In genomic region chr10:98560585-98560984, GRCh38 we compare ENCODE assay signal across 17 cellular contexts.
A peak's percentile ranks its signal among the peaks of the same experiment; 100 is the strongest.
DNase-seq lines count a peak whose midpoint lies in the region; ATAC-seq, FAIRE-seq and TF ChIP-seq lines count a peak whose summit lies in the region.
"Had no signal": no experiment of that assay in that cellular context is flagged by ENCODE, and none has a peak within 500 bp of the region (broad histone marks: within the 10 kb centered on the region; RNA-seq: fewer than 3 reads in every experiment).

No MANE protein-coding gene starts in this region.

- CTCF ChIA-PET in HepG2 (lab: Yijun Ruan, JAX; ENCODE audit: low intra/inter-chr PET ratio, low total read pairs) = no interaction called here

- no TSS peak for BruUV-seq in HepG2 (replicated peaks; lab: Mats Ljungman, UMichigan)

- H3K27me3 ChIP-seq in HepG2 (ENCODE audit: control insufficient read depth in 1 of 2, insufficient read depth in 2 of 2, low read length in 2 of 2) = no peaks in the 10 kb centered on the region; a peak in 1 of 5 replicates
- no peaks in the 10 kb centered on the region for H3K27me3 ChIP-seq in right lobe of liver
- no peaks in the 10 kb centered on the region for H3K27me3 ChIP-seq in mesenchymal stem cell (ENCODE audit: control insufficient read depth in 1 of 2, insufficient read depth in 1 of 2, low read length in 2 of 2)

- POLR2A ChIA-PET in HepG2 (lab: Yijun Ruan, JAX) = no interaction called here

- H4K91ac ChIP-seq in mesenchymal stem cell (ENCODE audit: low read length) = no peak overlapping the region

- H3K79me1 ChIP-seq in mesenchymal stem cell (replicated peaks; ENCODE audit: low read length, poor library complexity, severe bottlenecking) = no peaks in the 10 kb centered on the region

- no peak overlapping the region for H3K27ac ChIP-seq in HepG2 (ENCODE audit: extremely low read length, insufficient read depth, low read length)
- H3K27ac ChIP-seq in right lobe of liver = no peak overlapping the region
- H3K27ac ChIP-seq in mesenchymal stem cell (ENCODE audit: low read length, poor library complexity, severe bottlenecking) = no peak overlapping the region
- H3K27ac ChIP-seq: 22Rv1, A549, C4-2B had no signal

- no peak overlapping the region for H3K23ac ChIP-seq in mesenchymal stem cell (ENCODE audit: low read length in 2 of 2)

- no peak overlapping the region for H3K9ac ChIP-seq in HepG2 (ENCODE audit: insufficient read depth, low read depth, low read length)
- H3K9ac ChIP-seq in mesenchymal stem cell (ENCODE audit: low read length) = no peak overlapping the region

- WGBS in HepG2 (ENCODE audit: low lambda C conversion rate) = 0% methylated on average over 1 of the region's 1 CpG
- 36% methylated on average over 1 of the region's 1 CpG for WGBS in right lobe of liver (ENCODE audit: insufficient coverage, low coverage, low lambda C conversion rate, missing lambda C conversion rate)
- WGBS in mesenchymal stem cell = no CpG with 5 or more reads among the region's 1 CpG

- H2BK120ac ChIP-seq in mesenchymal stem cell (ENCODE audit: low read depth, low read length) = no peak overlapping the region

- H3K4me3 ChIP-seq in HepG2 (replicated peaks in 1 of 3; ENCODE audit: insufficient read depth in 1 of 3, low read depth in 2 of 3, low read length in 3 of 3) (no peak overlapping the region), right lobe of liver (no peak overlapping the region), mesenchymal stem cell (ENCODE audit: insufficient read depth in 1 of 2, low read depth in 1 of 2, low read length in 2 of 2) (no peak overlapping the region)
- H3K4me3 ChIP-seq: A549 had no signal

- intact Hi-C loops in HepG2 (cut with micrococcal nuclease; ENCODE audit: unreplicated experiment) (no loop called here), right lobe of liver (cut with DNase I) (no loop called here)

- no peaks in the 10 kb centered on the region for H3K79me2 ChIP-seq in HepG2 (ENCODE audit: insufficient read depth, low read length)

- H2AFZ ChIP-seq in HepG2 (ENCODE audit: low read length) (no peak overlapping the region), mesenchymal stem cell (ENCODE audit: low read depth, low read length) (no peak overlapping the region)

- TF ChIP-seq POLR2A in HepG2 (IDR thresholded peaks at IDR 0.05; ENCODE audit: insufficient read depth in 1 of 2, low read depth in 2 of 2, low read length in 2 of 2) (no peak), right lobe of liver (IDR thresholded peaks at IDR 0.05) (no peak)

- H4K8ac ChIP-seq in mesenchymal stem cell (ENCODE audit: low read length) = no peak overlapping the region

- in situ Hi-C loops in HepG2 (cut with HindIII; ENCODE audit: extremely low pct_ligation_motif_present, low pct_unique_long_range_greater_than_20kb) = no loop called here

- H3K9me3 ChIP-seq in HepG2 (ENCODE audit: low read length) (no peaks in the 10 kb centered on the region), right lobe of liver (no peaks in the 10 kb centered on the region), mesenchymal stem cell (ENCODE audit: control insufficient read depth, low read length) (no peaks in the 10 kb centered on the region)
- H3K9me3 ChIP-seq: A549, Caco-2 had no signal

- H3K4me1 ChIP-seq in HepG2 (ENCODE audit: insufficient read depth, low read length) (no peaks in the 10 kb centered on the region), right lobe of liver (no peaks in the 10 kb centered on the region), mesenchymal stem cell (ENCODE audit: control insufficient read depth, insufficient read depth, low read depth, low read length) (no peaks in the 10 kb centered on the region)
- H3K4me1 ChIP-seq: A549, Caco-2 had no signal

- no peak for TF ChIP-seq RAD21 in HepG2 (CRISPR knock-in tag; IDR thresholded peaks at IDR 0.05)

- no peak overlapping the region for H2AK5ac ChIP-seq in mesenchymal stem cell (ENCODE audit: low read length, severe bottlenecking)

- no peak overlapping the region for H2BK12ac ChIP-seq in mesenchymal stem cell (ENCODE audit: low read length in 2 of 2)

- no peak for TF ChIP-seq EP300 in HepG2 (IDR thresholded peaks at IDR 0.05; ENCODE audit: low read depth in 2 of 2, low read length in 2 of 2)
- TF ChIP-seq EP300 in HepG2 (CRISPR knock-in tag; IDR thresholded peaks at IDR 0.05; ENCODE audit: borderline replicate concordance) = no peak

- no peak overlapping the region for H2BK15ac ChIP-seq in mesenchymal stem cell (ENCODE audit: low read depth, poor library complexity, severe bottlenecking)

- no peak for TF ChIP-seq CTCF in HepG2 (CRISPR knock-in tag; IDR thresholded peaks at IDR 0.05)
- no peak for TF ChIP-seq CTCF in right lobe of liver (IDR thresholded peaks at IDR 0.05)

- no peak overlapping the region for H3K4ac ChIP-seq in mesenchymal stem cell (ENCODE audit: low read depth in 1 of 2, low read length in 2 of 2)

- H2BK5ac ChIP-seq in mesenchymal stem cell (ENCODE audit: low read depth, low read length, poor library complexity, severe bottlenecking) = no peak overlapping the region

- no peak overlapping the region for H3K18ac ChIP-seq in mesenchymal stem cell (ENCODE audit: low read depth in 1 of 2, low read length in 2 of 2)

- H4K20me1 ChIP-seq in HepG2 (ENCODE audit: insufficient read depth, low read length) = no peaks in the 10 kb centered on the region

- no peak overlapping the region for H3K4me2 ChIP-seq in HepG2 (ENCODE audit: low read depth, low read length)
- no peak overlapping the region for H3K4me2 ChIP-seq in mesenchymal stem cell (ENCODE audit: low read length, poor library complexity, severe bottlenecking)
- H3K4me2 ChIP-seq: A549 had no signal

- H3K14ac ChIP-seq in mesenchymal stem cell (ENCODE audit: low read length in 2 of 2) = no peak overlapping the region

- no peak for ATAC-seq in HepG2
- no peak for ATAC-seq in right lobe of liver
- no peak for ATAC-seq in HG03196 (IDR thresholded peaks at IDR 0.05; ENCODE audit: unreplicated experiment)
- ATAC-seq: A549 had no signal

- H3K36me3 ChIP-seq in HepG2 (replicated peaks in 1 of 2; ENCODE audit: control insufficient read depth in 1 of 2, insufficient read depth in 2 of 2, low read length in 2 of 2) (no peaks in the 10 kb centered on the region), right lobe of liver (no peaks in the 10 kb centered on the region), mesenchymal stem cell (ENCODE audit: control insufficient read depth in 1 of 2, insufficient read depth in 2 of 2, low read depth in 1 of 2, low read length in 2 of 2) (no peaks in the 10 kb centered on the region)

- DNase-seq in HepG2 (ENCODE audit: low spot score) (no peak), right lobe of liver (no peak), dermis blood vessel endothelial cell (peak; percentile 20), mesenchymal stem cell (peak; percentile 18), NCI-H345 treated with DMSO at 0.1 percent for 48 hours (lab: John Stamatoyannopoulos, UW; ENCODE audit: unreplicated experiment) (no peak), HPDE6-E6E7 (ENCODE audit: extremely low spot score) (no peak)
- DNase-seq: AML-193; Caco-2; CD4-positive, alpha-beta T cell; GF-D8; H9 had no signal

- no peak for FAIRE-seq in HepG2 (lab: Jason Lieb, UNC)
- FAIRE-seq: A549, D721Med, H1 had no signal

TF ChIP-seq in HepG2, 621 proteins besides CTCF, POLR2A, EP300 and RAD21 (continues in another document):
- TF ChIP-seq PBX2 (CRISPR knock-in tag; IDR thresholded peaks at IDR 0.05) = no peak
- no peak for TF ChIP-seq ZNF20 (CRISPR knock-in tag; IDR thresholded peaks at IDR 0.05)
- TF ChIP-seq ZMAT3 (CRISPR knock-in tag; conservative IDR thresholded peaks at IDR 0.05) = no peak
- peak; percentile 60 for TF ChIP-seq CREB1 (IDR thresholded peaks at IDR 0.05)
- no peak for TF ChIP-seq CREB1 (CRISPR knock-in tag; IDR thresholded peaks at IDR 0.05)
- TF ChIP-seq ATF7 (IDR thresholded peaks at IDR 0.05) = peak; percentile 68
- TF ChIP-seq ATF7 (CRISPR knock-in tag; IDR thresholded peaks at IDR 0.05) = no peak
- TF ChIP-seq GLMP (CRISPR knock-in tag; IDR thresholded peaks at IDR 0.05; ENCODE audit: borderline replicate concordance) = no peak
- no peak for TF ChIP-seq ZNF597 (CRISPR knock-in tag; IDR thresholded peaks at IDR 0.05)
- no peak for TF ChIP-seq NAIF1 (CRISPR knock-in tag; IDR thresholded peaks at IDR 0.05; ENCODE audit: borderline replicate concordance)

Comparison
In these comparisons a context has a peak if more than half of its experiments do, and no peak if none do; other contexts are left out.
1. DNase-seq: peak in dermis blood vessel endothelial cell (single experiment) and mesenchymal stem cell (single experiment); none in HepG2 (single experiment), right lobe of liver (0 of 3), NCI-H345 treated with DMSO at 0.1 percent for 48 hours (single experiment) and HPDE6-E6E7 (single experiment).